ENCODE assay signal across 9 cellular contexts in the genomic region with DNA sequence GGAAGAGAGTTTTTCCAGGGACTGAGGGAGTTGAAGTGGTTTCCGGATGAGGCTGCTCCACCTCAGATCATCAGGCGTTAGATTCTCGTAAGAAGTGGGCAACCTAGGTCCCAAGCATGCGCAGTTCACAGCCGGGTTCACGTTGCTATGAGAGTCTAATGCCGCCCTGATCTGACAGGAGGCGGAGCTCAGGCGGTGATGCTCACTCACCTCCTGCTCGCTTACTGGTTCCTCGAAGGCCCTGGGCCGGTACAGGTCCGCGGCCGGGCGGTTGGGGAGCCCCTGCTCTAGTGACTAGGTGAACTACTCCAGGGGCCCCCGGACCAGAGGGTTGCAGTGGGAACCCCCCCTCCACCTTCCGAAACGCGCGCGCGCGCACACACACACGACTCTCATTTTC. TPM values are rescaled to one million over a fixed set of nuclear protein-coding genes. Genes with fewer than 3 reads are reported as not detected.
DNase-seq lines count a peak whose midpoint lies in the region; ATAC-seq and TF ChIP-seq lines count a peak whose summit lies in the region.
"Had no signal": no experiment of that assay in that cellular context is flagged by ENCODE, and none has a peak within 500 bp of the region (broad histone marks: within the 10 kb centered on the region; RNA-seq: fewer than 3 reads in every experiment).

No MANE protein-coding gene starts in this region.

- H3K27ac Mint-ChIP-seq in activated naive CD4-positive, alpha-beta T cell treated with anti-CD3 and anti-CD28 coated beads, Interleukin-2, amount 50 U/mL, for 72 hours: no peak overlapping the region
- H3K27ac Mint-ChIP-seq in activated naive CD8-positive, alpha-beta T cell: peak overlapping the region; percentile 81

- ATAC-seq in activated naive CD4-positive, alpha-beta T cell treated with anti-CD3 and anti-CD28 coated beads, Interleukin-2, amount 50 U/mL, for 72 hours: no peak
- ATAC-seq in lower lobe of right lung (no peak), omental fat pad (ENCODE audit: low FRiP score) (no peak)

- intact Hi-C loops in lower lobe of right lung (cut with DNase I): no loop called here

- no peaks in the 10 kb centered on the region for H3K27me3 Mint-ChIP-seq in activated naive CD8-positive, alpha-beta T cell

- TF ChIP-seq CTCF in lower lobe of right lung (IDR thresholded peaks at IDR 0.05) (no peak), omental fat pad (IDR thresholded peaks at IDR 0.05) (no peak)

- H3K27ac ChIP-seq in lower lobe of right lung: peak overlapping the region; percentile 92
- H3K27ac ChIP-seq in temporal lobe (ENCODE audit: low read depth, low read length): peak overlapping the region; percentile 98

- no peaks in the 10 kb centered on the region for H3K36me3 ChIP-seq in lower lobe of right lung
- H3K36me3 ChIP-seq: SJCRH30 had no signal

- peaks cover 4 to 7% of the 10 kb centered on the region in 2 donors for H3K9me3 Mint-ChIP-seq in activated naive CD4-positive, alpha-beta T cell treated with anti-CD3 and anti-CD28 coated beads, Interleukin-2, amount 50 U/mL, for 72 hours
- H3K9me3 Mint-ChIP-seq in activated naive CD8-positive, alpha-beta T cell (ENCODE audit: low read depth): no peaks in the 10 kb centered on the region

- no peaks in the 10 kb centered on the region for H3K9me3 ChIP-seq in lower lobe of right lung

- H3K27me3 ChIP-seq in lower lobe of right lung (ENCODE audit: low read depth): no peaks in the 10 kb centered on the region
- H3K27me3 ChIP-seq: SJCRH30 had no signal

- H3K4me1 Mint-ChIP-seq in activated naive CD8-positive, alpha-beta T cell (ENCODE audit: low read depth): peaks cover 31% of the 10 kb centered on the region

- H3K4me3 ChIP-seq in lower lobe of right lung: peak overlapping the region; percentile 94

- H3K36me3 Mint-ChIP-seq in activated naive CD4-positive, alpha-beta T cell treated with anti-CD3 and anti-CD28 coated beads, Interleukin-2, amount 50 U/mL, for 72 hours: peaks cover 4 to 16% of the 10 kb centered on the region in 2 donors
- H3K36me3 Mint-ChIP-seq in activated naive CD8-positive, alpha-beta T cell: no peaks in the 10 kb centered on the region

- H3K4me1 ChIP-seq in lower lobe of right lung: peaks cover 21% of the 10 kb centered on the region

- peak; percentile 27 for DNase-seq in activated naive CD4-positive, alpha-beta T cell treated with anti-CD3 and anti-CD28 coated beads, Interleukin-2, amount 50 U/mL, for 16 hours
- no peak for DNase-seq in activated naive CD4-positive, alpha-beta T cell treated with anti-CD3 and anti-CD28 coated beads, Interleukin-2, amount 50 U/mL, for 72 hours (ENCODE audit: low spot score in 2 of 2)
- peak; percentile 59 for DNase-seq in lower lobe of right lung
- DNase-seq in AML-193 (lab: John Stamatoyannopoulos, UW): no peak
- no peak for DNase-seq in anterior cingulate cortex (lab: John Stamatoyannopoulos, UW)
- DNase-seq in omental fat pad (ENCODE audit: low spot score): no peak

- H3K4me3 Mint-ChIP-seq in activated naive CD8-positive, alpha-beta T cell: peak overlapping the region; percentile 77

RNA-seq across cellular contexts. Expression of a gene that starts 1.0 kb away (rescaled TPM):
- total RNA-seq in activated naive CD4-positive, alpha-beta T cell treated with anti-CD3 and anti-CD28 coated beads, Interleukin-2, amount 50 U/mL, for 72 hours: 10 to 100 TPM in 1 of 2 donors, 1 to 10 TPM in 1; 7.7 to 14.2 TPM
- total RNA-seq in lower lobe of right lung (139 TPM), temporal lobe (69.8 TPM), omental fat pad (100 to 1,000 TPM; 150 to 170 (median 167) TPM)

Comparison
In these comparisons a context has a peak if more than half of its experiments do, and no peak if none do; other contexts are left out.
1. DNase-seq: peak in activated naive CD4-positive, alpha-beta T cell treated with anti-CD3 and anti-CD28 coated beads, Interleukin-2, amount 50 U/mL, for 16 hours (single experiment) and lower lobe of right lung (single experiment); none in activated naive CD4-positive, alpha-beta T cell treated with anti-CD3 and anti-CD28 coated beads, Interleukin-2, amount 50 U/mL, for 72 hours (0 of 2), AML-193 (0 of 2), anterior cingulate cortex (0 of 58) and omental fat pad (single experiment).